In genomic region chr1:28642847-28643635, GRCh38 we compare ENCODE assay signal across 8 cellular contexts. TPM values are rescaled to one million over a fixed set of nuclear protein-coding genes. Genes with fewer than 3 reads are reported as not detected.
A peak's percentile ranks its signal among the peaks of the same experiment; 100 is the strongest.
DNase-seq lines count a peak whose midpoint lies in the region; ATAC-seq and TF ChIP-seq lines count a peak whose summit lies in the region.

A gene with protein sequence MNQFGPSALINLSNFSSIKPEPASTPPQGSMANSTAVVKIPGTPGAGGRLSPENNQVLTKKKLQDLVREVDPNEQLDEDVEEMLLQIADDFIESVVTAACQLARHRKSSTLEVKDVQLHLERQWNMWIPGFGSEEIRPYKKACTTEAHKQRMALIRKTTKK (minus strand): TSS chr1:28643067. CDS start chr1:28622081, 20,986 bp downstream.

- H3K9me3 ChIP-seq in breast epithelium: no peaks in the 10 kb centered on the region

- H3K27ac ChIP-seq in VCaP (peak within 1 kb of the TSS; percentile 96), breast epithelium (peak within 1 kb of the TSS; percentile 88 to 90)

- DNase-seq in AG04449 (ENCODE audit: low read depth, low spot score): peak; percentile 60
- peak; percentile 97 for DNase-seq in NCI-H2196 (lab: John Stamatoyannopoulos, UW; ENCODE audit: unreplicated experiment)
- peak; percentile 88 to 89 for DNase-seq in breast epithelium (ENCODE audit: low spot score in 2 of 2)
- DNase-seq in iPS-NIHi7 (ENCODE audit: extremely low spot score): peak; percentile 92
- DNase-seq in smooth muscle cell of the brain vasculature (ENCODE audit: low read depth, low spot score): peak; percentile 85

- ATAC-seq in GM18868 (IDR thresholded peaks at IDR 0.05; ENCODE audit: unreplicated experiment) (peak; percentile 79), HG03108 (IDR thresholded peaks at IDR 0.05; ENCODE audit: unreplicated experiment) (peak; percentile 69)

- H3K4me1 ChIP-seq in breast epithelium: peaks cover 0 to 14% of the 10 kb centered on the region in 2 donors

- peak within 1 kb of the TSS; percentile 97 for H3K4me3 ChIP-seq in AG04449 (ENCODE audit: low read depth, low read length)
- peak within 1 kb of the TSS; percentile 70 to 83 (median 72) for H3K4me3 ChIP-seq in breast epithelium

- POLR2A ChIA-PET in AG04449 (lab: Yijun Ruan, JAX): interaction anchor here (0.6 to 2.9 kb wide), 13 partner anchors 13 to 283 kb away, joined by 3 to 20 read pairs (median 4); partner anchors contain the start of genes GMEB1 and YTHDF2

- no peaks in the 10 kb centered on the region for H3K36me3 ChIP-seq in breast epithelium

- CTCF ChIA-PET in AG04449 (lab: Yijun Ruan, JAX): interaction anchor here (0.9 to 2.4 kb wide), 7 partner anchors 25 to 283 kb away, joined by 3 to 12 read pairs (median 4); partner anchors contain the start of genes GMEB1 and YTHDF2

- peak; percentile 90 for TF ChIP-seq POLR2A in breast epithelium (IDR thresholded peaks at IDR 0.05)

- TF ChIP-seq CTCF in AG04449 (IDR thresholded peaks at IDR 0.05; ENCODE audit: insufficient read depth, low read length, missing control alignments) (peak; percentile 39), VCaP (conservative IDR thresholded peaks at IDR 0.05) (peak; percentile 56), breast epithelium (IDR thresholded peaks at IDR 0.05) (peak; percentile 24 to 57 (median 46))

- no peaks in the 10 kb centered on the region for H3K27me3 ChIP-seq in breast epithelium

- intact Hi-C loops in breast epithelium (cut with DNase I; ENCODE audit: low total_unique reads): no loop called here

RNA-seq across cellular contexts. Expression of the gene that starts here (rescaled TPM):
- total RNA-seq in breast epithelium: 10 to 100 TPM; 18.7 to 36.2 (median 22.7) TPM

Comparison
In these comparisons a context has a peak if more than half of its experiments do, and no peak if none do; other contexts are left out.
1. Peak in every context shown above with its lines: DNase-seq, ATAC-seq, H3K4me3 ChIP-seq and H3K27ac ChIP-seq.